27 cellular contexts compared by ENCODE assay signal in the genomic region with DNA sequence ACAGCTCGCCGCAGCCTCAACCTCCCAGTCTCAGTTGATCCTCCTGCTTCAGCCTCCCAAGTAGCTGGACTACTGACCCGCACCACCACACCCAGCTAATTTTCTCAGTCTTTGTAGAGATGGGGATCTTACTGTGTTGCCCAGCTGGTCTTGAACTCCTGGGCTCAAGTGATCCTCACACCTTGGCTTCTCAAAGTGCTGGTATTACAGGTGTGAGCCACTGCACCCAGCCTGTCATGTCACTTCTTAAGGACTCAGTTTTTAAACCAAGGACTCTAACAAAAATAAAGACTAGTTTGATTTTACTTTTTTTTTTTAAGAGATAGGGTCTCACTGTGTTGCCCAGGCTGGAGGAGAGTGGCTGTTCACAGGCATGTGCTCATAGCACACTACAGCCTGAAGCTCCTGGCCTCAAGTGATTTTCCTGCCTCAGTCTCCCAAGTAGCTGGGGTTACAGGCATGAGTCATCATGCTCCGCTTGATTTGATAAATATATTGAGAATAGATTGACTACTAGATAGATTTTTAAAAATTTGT.
"Had no signal": no experiment of that assay in that cellular context is flagged by ENCODE, and none has a peak within 500 bp of the region (broad histone marks: within the 10 kb centered on the region; RNA-seq: fewer than 3 reads in every experiment).

No MANE protein-coding gene starts in this region.

- H3K4me1 ChIP-seq: colonic mucosa, esophagus squamous epithelium, gastrocnemius medialis, heart right ventricle, left lung had no signal

- FAIRE-seq: endometrium, islet of Langerhans, keratinocyte had no signal

- H3K9me3 ChIP-seq: colonic mucosa, esophagus squamous epithelium, gastrocnemius medialis, heart right ventricle, left lung had no signal

- H3K4me3 ChIP-seq: colonic mucosa, esophagus squamous epithelium, gastrocnemius medialis, heart right ventricle, left lung, lung had no signal

- ATAC-seq: effector memory CD8-positive, alpha-beta T cell; esophagus mucosa; gastrocnemius medialis; heart right ventricle; left cardiac atrium; left lung; left ventricle myocardium superior; naive thymus-derived CD4-positive, alpha-beta T cell had no signal

- H3K27ac ChIP-seq: colonic mucosa, epithelial cell of prostate, esophagus squamous epithelium, heart right ventricle, left lung had no signal

- DNase-seq: colonic mucosa; cortex of kidney; effector CD8-positive, alpha-beta T cell; effector memory CD8-positive, alpha-beta T cell; endodermal cell; erythroblast; esophagus squamous epithelium; foreskin fibroblast; foreskin melanocyte; gastrocnemius medialis; glutamatergic neuron; head of caudate nucleus; heart right ventricle; hippocampal formation; left cardiac atrium; left lung; left ventricle myocardium superior; mammary epithelial cell; mesendoderm; midbrain; naive thymus-derived CD4-positive, alpha-beta T cell had no signal

- H3K36me3 ChIP-seq: colonic mucosa had no signal

- H3K27me3 ChIP-seq: colonic mucosa, esophagus squamous epithelium, gastrocnemius medialis, heart right ventricle, left lung had no signal
